ENCODE assay signal across 8 cellular contexts in the genomic region with DNA sequence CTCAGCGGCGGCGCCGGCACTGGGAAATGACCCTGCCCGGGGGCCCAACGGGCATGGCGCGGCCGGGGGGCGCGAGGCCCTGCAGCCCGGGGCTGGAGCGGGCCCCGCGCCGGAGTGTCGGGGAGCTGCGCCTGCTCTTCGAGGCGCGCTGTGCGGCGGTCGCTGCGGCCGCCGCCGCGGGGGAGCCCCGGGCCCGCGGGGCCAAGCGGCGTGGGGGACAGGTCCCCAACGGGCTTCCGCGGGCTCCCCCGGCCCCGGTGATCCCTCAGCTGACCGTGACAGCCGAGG. TPM values are rescaled to one million over a fixed set of nuclear protein-coding genes. Genes with fewer than 3 reads are reported as not detected.
DNase-seq lines count a peak whose midpoint lies in the region; ATAC-seq and TF ChIP-seq lines count a peak whose summit lies in the region.

No MANE protein-coding gene starts in this region.

- peaks cover 18 to 28% (median 22%) of the 10 kb centered on the region in 3 donors for H3K27me3 Mint-ChIP-seq in immature natural killer cell (ENCODE audit: low read depth in 3 of 3)

- peak overlapping the region; percentile 26; the same call in 1 of the 2 replicates for H3K4me3 ChIP-seq in LNCaP clone FGC (ENCODE audit: low read depth, low read length)
- H3K4me3 ChIP-seq in fibroblast of lung (replicated peaks in 1 of 4; ENCODE audit: control extremely low read depth in 1 of 4, insufficient read depth in 1 of 4, low read depth in 3 of 4, low read length in 4 of 4), result peak overlapping the region in 3 of 4 experiments; percentile 33 to 57 (median 38)
- H3K4me3 ChIP-seq in smooth muscle cell, result peak overlapping the region; percentile 56
- H3K4me3 ChIP-seq in adrenal gland, result peak overlapping the region in 2 of 4 donors; percentile 27 to 84

- peaks cover 18% of the 10 kb centered on the region for H3K4me1 ChIP-seq in fibroblast of lung (ENCODE audit: control insufficient read depth, extremely low read depth, insufficient read depth, low read length)
- peaks cover 22% of the 10 kb centered on the region for H3K4me1 ChIP-seq in smooth muscle cell (ENCODE audit: low read depth)
- peaks cover 18 to 31% of the 10 kb centered on the region in 2 donors for H3K4me1 ChIP-seq in adrenal gland (replicated peaks in 1 of 2)

- 2% methylated on average over 18 of the region's 41 CpGs for WGBS in smooth muscle cell (ENCODE audit: low lambda C conversion rate)
- WGBS in adrenal gland, 4 donors, result 0 to 1% (median 0%) methylated on average over 3 to 41 of the region's 41 CpGs; no CpG with 5 or more reads in 1 of the 4 donors

- peak overlapping the region in 1 of 5 donors; percentile 80 for H3K4me3 Mint-ChIP-seq in immature natural killer cell

- no peak overlapping the region for H3K27ac Mint-ChIP-seq in immature natural killer cell

- H3K36me3 ChIP-seq in fibroblast of lung (ENCODE audit: control insufficient read depth, insufficient read depth, low read length), result no peaks in the 10 kb centered on the region
- H3K36me3 ChIP-seq in smooth muscle cell (ENCODE audit: low read depth), result no peaks in the 10 kb centered on the region
- H3K36me3 ChIP-seq in adrenal gland (replicated peaks in 1 of 2), result no peaks in the 10 kb centered on the region

- intact Hi-C loops in adrenal gland (cut with DNase I), result no loop called here

- peaks cover 13% of the 10 kb centered on the region for H3F3A ChIP-seq in smooth muscle cell (ENCODE audit: low read depth)

- TF ChIP-seq CTCF in LNCaP clone FGC (IDR thresholded peaks at IDR 0.05; ENCODE audit: control insufficient read depth, extremely low read depth, insufficient read depth) (no peak), fibroblast of lung (conservative IDR thresholded peaks at IDR 0.05 in 1 of 2, IDR thresholded peaks at IDR 0.05 in 1 of 2; ENCODE audit: low read depth in 1 of 2, low read length in 2 of 2) (no peak), smooth muscle cell (IDR thresholded peaks at IDR 0.05; ENCODE audit: borderline replicate concordance, insufficient read depth, poor library complexity, severe bottlenecking) (no peak), adrenal gland (IDR thresholded peaks at IDR 0.05) (no peak)

- H4K20me1 ChIP-seq in fibroblast of lung (ENCODE audit: control insufficient read depth, extremely low read depth, insufficient read depth, low read length) (no peaks in the 10 kb centered on the region), smooth muscle cell (ENCODE audit: low read depth) (no peaks in the 10 kb centered on the region)

- H3K4me2 ChIP-seq in fibroblast of lung (ENCODE audit: extremely low read depth, insufficient read depth, low read length), result peak overlapping the region; percentile 66
- peak overlapping the region; percentile 91 for H3K4me2 ChIP-seq in smooth muscle cell

- peaks cover 0 to 2% (median 0%) of the 10 kb centered on the region in 6 donors for H3K9me3 Mint-ChIP-seq in immature natural killer cell

- DNase-seq in LNCaP clone FGC (ENCODE audit: low read depth) (no peak), fibroblast of lung (ENCODE audit: low read depth in 2 of 2) (no peak), smooth muscle cell (lab: John Stamatoyannopoulos, UW; ENCODE audit: unreplicated experiment) (no peak), occipital lobe (lab: John Stamatoyannopoulos, UW) (no peak), immature natural killer cell (no peak), adrenal gland (no peak), hippocampal formation (lab: John Stamatoyannopoulos, UW) (no peak)

- H3K27me3 ChIP-seq in fibroblast of lung (ENCODE audit: control insufficient read depth, insufficient read depth, low read length) (no peaks in the 10 kb centered on the region), smooth muscle cell (ENCODE audit: low read depth) (peaks cover 49% of the 10 kb centered on the region), adrenal gland (no peaks in the 10 kb centered on the region)

- ATAC-seq in GM19463 (IDR thresholded peaks at IDR 0.05; ENCODE audit: unreplicated experiment), result peak; percentile 22

- H3K36me3 Mint-ChIP-seq in immature natural killer cell, result peaks cover 0 to 4% (median 0%) of the 10 kb centered on the region in 3 donors

- no peak overlapping the region for H3K27ac ChIP-seq in fibroblast of lung (ENCODE audit: insufficient read depth, low read length)
- no peak overlapping the region for H3K27ac ChIP-seq in smooth muscle cell (ENCODE audit: low read depth)
- peak overlapping the region in 1 of 5 donors; percentile 91 for H3K27ac ChIP-seq in adrenal gland

- no peak for TF ChIP-seq POLR2A in adrenal gland (IDR thresholded peaks at IDR 0.05)

- H3K4me1 Mint-ChIP-seq in immature natural killer cell, result peaks cover 7 to 9% of the 10 kb centered on the region in 2 donors

- H3K79me2 ChIP-seq in fibroblast of lung (ENCODE audit: control insufficient read depth, insufficient read depth, low read length) (no peaks in the 10 kb centered on the region), smooth muscle cell (ENCODE audit: low read depth) (no peaks in the 10 kb centered on the region)

- H3K9me3 ChIP-seq in fibroblast of lung (ENCODE audit: control insufficient read depth, insufficient read depth, low read depth, low read length) (no peaks in the 10 kb centered on the region), smooth muscle cell (replicated peaks; ENCODE audit: low read depth) (no peaks in the 10 kb centered on the region), adrenal gland (replicated peaks in 1 of 3) (no peaks in the 10 kb centered on the region)

- no peak overlapping the region for H3K9ac ChIP-seq in fibroblast of lung (ENCODE audit: insufficient read depth, low read length)
- no peak overlapping the region for H3K9ac ChIP-seq in smooth muscle cell (ENCODE audit: low read depth)

- H2AFZ ChIP-seq in fibroblast of lung (ENCODE audit: low read length), result no peak overlapping the region
- H2AFZ ChIP-seq in smooth muscle cell (ENCODE audit: low read depth), result no peak overlapping the region

RNA-seq across cellular contexts. Expression of gene ITPKA, which starts 0.2 kb away (rescaled TPM):
- total RNA-seq in fibroblast of lung (3.9 and 35.0 TPM in 2 replicates), smooth muscle cell (2.8 and 5.8 TPM in 2 replicates), occipital lobe (0.31 TPM), adrenal gland (10 to 100 TPM in 7 of 8 donors, 1 to 10 TPM in 1; 3.9 to 33.0 (median 14.4) TPM)
- polyA plus RNA-seq in fibroblast of lung (0.32 and 2.9 TPM in 2 replicates), smooth muscle cell (1.5 and 2.1 TPM in 2 replicates), immature natural killer cell (not detected), adrenal gland (10 to 100 TPM in 2 of 3 donors, under 1 TPM in 1; 0.73 to 20.4 (median 17.1) TPM)
- 0.56 and 7.0 TPM in 2 replicates for polyA plus RNA-seq in fibroblast of lung (2012)
- polyA minus RNA-seq in fibroblast of lung (ENCODE audit: low replicate concordance), result 5.0 TPM in 1 of 2 replicates, not detected in the other

RNA-seq across cellular contexts. Expression of gene LTK, which starts 19.8 kb away (rescaled TPM):
- under 0.01 and 0.99 TPM in 2 replicates for total RNA-seq in fibroblast of lung
- polyA plus RNA-seq in fibroblast of lung, result 0.14 and 0.19 TPM in 2 replicates
- 0.48 and 0.71 TPM in 2 replicates for polyA plus RNA-seq in fibroblast of lung (2012)
- 0.59 and 0.67 TPM in 2 replicates for polyA minus RNA-seq in fibroblast of lung (ENCODE audit: low replicate concordance)
- 0.18 and 1.2 TPM in 2 replicates for total RNA-seq in smooth muscle cell
- polyA plus RNA-seq in smooth muscle cell, result 1.6 and 2.3 TPM in 2 replicates
- not detected for total RNA-seq in occipital lobe
- under 1 TPM in 1 of 3 donors, not detected in 2; 0.48 TPM for polyA plus RNA-seq in immature natural killer cell
- total RNA-seq in adrenal gland, result 1 to 10 TPM in 3 of 8 donors, under 1 TPM in 5; 0.12 to 2.3 (median 0.66) TPM
- 1 to 10 TPM in 2 of 3 donors, under 1 TPM in 1; 0.13 to 1.3 (median 1.2) TPM for polyA plus RNA-seq in adrenal gland

RNA-seq across cellular contexts. Expression of gene RPAP1, which starts 50.2 kb away (rescaled TPM):
- 14.4 and 18.0 TPM in 2 replicates for total RNA-seq in fibroblast of lung
- polyA plus RNA-seq in fibroblast of lung, result 5.9 and 7.9 TPM in 2 replicates
- polyA plus RNA-seq in fibroblast of lung (2012), result 15.4 and 19.6 TPM in 2 replicates
- polyA minus RNA-seq in fibroblast of lung (ENCODE audit: low replicate concordance), result 47.6 and 69.9 TPM in 2 replicates
- total RNA-seq in smooth muscle cell, result 15.5 and 15.8 TPM in 2 replicates
- polyA plus RNA-seq in smooth muscle cell, result 37.1 and 37.5 TPM in 2 replicates
- total RNA-seq in occipital lobe, result 10.1 TPM
- 10 to 100 TPM in 1 of 3 donors, 1 to 10 TPM in 2; 3.7 to 15.0 (median 4.9) TPM for polyA plus RNA-seq in immature natural killer cell
- 10 to 100 TPM; 18.6 to 44.5 (median 32.0) TPM for total RNA-seq in adrenal gland
- polyA plus RNA-seq in adrenal gland, result 10 to 100 TPM; 13.0 to 25.3 (median 15.6) TPM
